In the genomic region with DNA sequence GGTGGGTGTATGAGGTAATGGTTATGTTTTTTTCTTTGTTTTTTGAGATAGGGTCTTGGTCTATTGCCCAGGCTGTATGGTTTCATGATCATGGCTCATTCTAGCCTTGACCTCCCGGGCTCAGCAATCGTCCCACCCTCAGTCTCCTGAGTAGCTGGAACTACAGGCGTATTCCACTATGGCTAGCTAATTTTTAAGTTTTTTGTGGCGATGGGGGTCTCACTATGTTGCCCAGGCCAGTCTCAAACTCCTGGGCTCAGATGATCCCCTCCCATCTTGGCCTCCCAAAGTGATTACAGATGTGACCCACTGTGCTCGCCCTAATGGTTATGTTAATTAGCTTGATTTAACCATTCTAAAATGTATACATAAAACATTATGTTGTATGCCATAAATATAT, we compare ENCODE assay signal across 7 cellular contexts.
"Had no signal": no experiment of that assay in that cellular context is flagged by ENCODE, and none has a peak within 500 bp of the region (broad histone marks: within the 10 kb centered on the region; RNA-seq: fewer than 3 reads in every experiment).

No MANE protein-coding gene starts in this region.

- DNase-seq: GDM1, GF-D8 had no signal

- FAIRE-seq: GM12878, GM12891, GM12892, GM18507, GM19239 had no signal

- ATAC-seq: GM12878 had no signal

- H3K4me3 ChIP-seq: GM12878 had no signal
